Comparison of ENCODE assay signal across 24 cellular contexts in the genomic region with DNA sequence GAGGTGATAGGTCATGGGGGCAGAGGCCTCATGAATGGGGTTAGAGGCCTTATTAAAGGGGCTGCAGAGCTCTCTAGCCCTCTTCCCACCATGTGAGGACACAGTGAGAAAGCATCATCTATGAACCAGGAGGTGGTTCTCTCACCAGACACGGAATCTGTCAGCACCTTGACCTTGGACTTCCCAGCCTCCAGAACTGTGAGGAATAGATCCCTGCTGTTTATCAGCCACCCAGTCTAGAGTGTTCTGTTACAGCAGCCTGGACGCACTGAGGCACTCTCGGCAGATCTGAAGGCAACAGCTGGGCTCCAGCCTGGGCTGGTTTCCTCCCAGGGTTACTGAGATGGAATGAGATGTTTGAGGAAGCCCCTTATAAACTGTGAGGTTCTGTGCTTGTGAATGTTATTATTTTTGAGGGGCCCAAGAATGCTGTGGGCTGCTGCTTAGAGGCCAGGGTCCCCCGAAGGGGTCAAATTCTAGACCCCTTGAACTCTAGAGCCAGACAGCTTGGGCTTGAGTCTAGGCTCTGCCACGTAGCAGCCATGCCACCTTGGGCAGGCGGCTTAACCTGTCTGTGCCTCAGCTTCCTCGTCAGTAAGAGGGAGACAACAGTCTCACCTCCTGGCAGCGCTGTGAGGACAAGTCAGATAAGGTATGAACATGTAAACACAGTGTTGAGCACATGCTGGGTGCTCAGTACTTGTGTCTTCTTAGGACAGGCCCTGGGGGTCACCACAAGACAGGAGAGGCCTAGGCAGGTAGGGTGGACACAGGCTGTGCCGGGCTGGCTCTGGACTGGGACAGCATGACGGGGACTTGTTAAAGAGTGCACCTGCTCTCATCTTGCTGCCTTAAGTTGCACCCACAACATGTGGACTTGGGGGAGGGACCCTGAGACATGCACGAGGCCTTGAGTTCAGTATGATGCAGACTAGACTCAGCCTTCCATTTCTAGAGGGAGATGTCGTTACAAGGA. TPM values are rescaled to one million over a fixed set of nuclear protein-coding genes. Genes with fewer than 3 reads are reported as not detected.
DNase-seq lines count a peak whose midpoint lies in the region; ATAC-seq, FAIRE-seq and TF ChIP-seq lines count a peak whose summit lies in the region.
"Had no signal": no experiment of that assay in that cellular context is flagged by ENCODE, and none has a peak within 500 bp of the region (broad histone marks: within the 10 kb centered on the region; RNA-seq: fewer than 3 reads in every experiment).

No MANE protein-coding gene starts in this region.

- H3K9me3 ChIP-seq in right atrium auricular region (peaks cover 0 to 2% of the 10 kb centered on the region in 2 donors), neutrophil (no peaks in the 10 kb centered on the region), upper lobe of right lung (peaks cover 1% of the 10 kb centered on the region)
- H3K9me3 ChIP-seq: left lung had no signal

- H3K4me1 ChIP-seq in right atrium auricular region (peaks cover 0 to 51% of the 10 kb centered on the region in 2 donors), neutrophil (ENCODE audit: control insufficient read depth in 1 of 2, insufficient read depth in 1 of 2, low read depth in 1 of 2, low read length in 1 of 2) (peaks cover 86 to 94% of the 10 kb centered on the region in 2 experiments), upper lobe of right lung (peaks cover 44% of the 10 kb centered on the region)

- DNase-seq in Right ventricle myocardium inferior (ENCODE audit: missing footprints) (peak; percentile 62), right atrium auricular region (ENCODE audit: low spot score) (no peak), bronchial epithelial cell (ENCODE audit: low read depth) (no peak), upper lobe of right lung (no peak), iPS-NIHi11 (ENCODE audit: low spot score) (no peak), NCI-H1694 (lab: John Stamatoyannopoulos, UW) (no peak)
- no peak for DNase-seq in NK-92 treated with Interleukin-12 subunit alpha and Interleukin-12 subunit beta, amount 100 ng/mL, for 24 hours (lab: John Stamatoyannopoulos, UW)
- DNase-seq: activated CD8-positive, alpha-beta T cell treated with anti-CD3 and anti-CD28 coated beads, Interleukin-2, amount 10 ng/mL, durations not matched to agents 7 days and 5 days; activated T-cell treated with anti-CD3 and anti-CD28 coated beads for 4 hours; CD8-positive, alpha-beta memory T cell; DMS153; dorsolateral prefrontal cortex; hypothalamus; left lung; naive thymus-derived CD4-positive, alpha-beta T cell; NCI-H1092 treated with DMSO at 0.1 percent for 48 hours; NCI-H2029; NCI-H345; NCI-H748 treated with DMSO at 0.1 percent for 48 hours; retina; T-helper 1 cell had no signal

- no peaks in the 10 kb centered on the region for H3K27me3 ChIP-seq in right atrium auricular region
- no peaks in the 10 kb centered on the region for H3K27me3 ChIP-seq in bronchial epithelial cell (ENCODE audit: control insufficient read depth, insufficient read depth, low read length)
- no peaks in the 10 kb centered on the region for H3K27me3 ChIP-seq in neutrophil
- H3K27me3 ChIP-seq in upper lobe of right lung: no peaks in the 10 kb centered on the region
- H3K27me3 ChIP-seq: dorsolateral prefrontal cortex, left lung had no signal

- TF ChIP-seq CTCF in right atrium auricular region (IDR thresholded peaks at IDR 0.05) (no peak), bronchial epithelial cell (IDR thresholded peaks at IDR 0.05; ENCODE audit: insufficient read depth, low read length, severe bottlenecking) (no peak), neutrophil (IDR thresholded peaks at IDR 0.05) (no peak), upper lobe of right lung (IDR thresholded peaks at IDR 0.05) (no peak)

- peak; percentile 15 for ATAC-seq in Right ventricle myocardium inferior
- peak; percentile 4 for ATAC-seq in upper lobe of right lung
- ATAC-seq: activated CD8-positive, alpha-beta T cell treated with anti-CD3 and anti-CD28 coated beads, Interleukin-2, amount 10 ng/mL, durations not matched to agents 7 days and 5 days; activated naive CD4-positive, alpha-beta T cell treated with anti-CD3 and anti-CD28 coated beads, Interleukin-2, amount 50 U/mL, for 72 hours; left lung; naive thymus-derived CD4-positive, alpha-beta T cell had no signal

- H3K27ac ChIP-seq in right atrium auricular region (no peak overlapping the region), neutrophil (peak overlapping the region; percentile 83), upper lobe of right lung (peak overlapping the region; percentile 51)

- intact Hi-C loops in Right ventricle myocardium inferior (cut with DNase I): no loop called here
- intact Hi-C loops in upper lobe of right lung (cut with DNase I): no loop called here

- FAIRE-seq in bronchial epithelial cell (lab: Jason Lieb, UNC): peak; percentile 72
- FAIRE-seq: urothelium cell line had no signal

- H3K4me3 ChIP-seq in right atrium auricular region (no peak overlapping the region), bronchial epithelial cell (ENCODE audit: low read depth, low read length) (no peak overlapping the region), neutrophil (ENCODE audit: low read depth in 1 of 2, low read length in 1 of 2) (no peak overlapping the region), upper lobe of right lung (no peak overlapping the region)
- H3K4me3 ChIP-seq: dorsolateral prefrontal cortex, left lung had no signal

- H3K36me3 ChIP-seq in right atrium auricular region (no peaks in the 10 kb centered on the region), bronchial epithelial cell (ENCODE audit: control insufficient read depth, insufficient read depth, low read length) (peaks cover 1% of the 10 kb centered on the region), neutrophil (no peaks in the 10 kb centered on the region), upper lobe of right lung (no peaks in the 10 kb centered on the region)
- H3K36me3 ChIP-seq: left lung had no signal

RNA-seq across cellular contexts. Expression of a gene that starts 49.3 kb away (rescaled TPM):
- total RNA-seq in Right ventricle myocardium inferior (74.1 TPM), right atrium auricular region (10 to 100 TPM; 36.3 to 46.4 TPM), bronchial epithelial cell (25.5 and 47.9 TPM in 2 replicates), upper lobe of right lung (194 TPM)

Comparison
In these comparisons a context has a peak if more than half of its experiments do, and no peak if none do; other contexts are left out.
1. H3K27ac ChIP-seq: peak in neutrophil (single experiment) and upper lobe of right lung (single experiment); none in right atrium auricular region (0 of 2).